ENCODE assay signal across 1 cellular context in the genomic region with DNA sequence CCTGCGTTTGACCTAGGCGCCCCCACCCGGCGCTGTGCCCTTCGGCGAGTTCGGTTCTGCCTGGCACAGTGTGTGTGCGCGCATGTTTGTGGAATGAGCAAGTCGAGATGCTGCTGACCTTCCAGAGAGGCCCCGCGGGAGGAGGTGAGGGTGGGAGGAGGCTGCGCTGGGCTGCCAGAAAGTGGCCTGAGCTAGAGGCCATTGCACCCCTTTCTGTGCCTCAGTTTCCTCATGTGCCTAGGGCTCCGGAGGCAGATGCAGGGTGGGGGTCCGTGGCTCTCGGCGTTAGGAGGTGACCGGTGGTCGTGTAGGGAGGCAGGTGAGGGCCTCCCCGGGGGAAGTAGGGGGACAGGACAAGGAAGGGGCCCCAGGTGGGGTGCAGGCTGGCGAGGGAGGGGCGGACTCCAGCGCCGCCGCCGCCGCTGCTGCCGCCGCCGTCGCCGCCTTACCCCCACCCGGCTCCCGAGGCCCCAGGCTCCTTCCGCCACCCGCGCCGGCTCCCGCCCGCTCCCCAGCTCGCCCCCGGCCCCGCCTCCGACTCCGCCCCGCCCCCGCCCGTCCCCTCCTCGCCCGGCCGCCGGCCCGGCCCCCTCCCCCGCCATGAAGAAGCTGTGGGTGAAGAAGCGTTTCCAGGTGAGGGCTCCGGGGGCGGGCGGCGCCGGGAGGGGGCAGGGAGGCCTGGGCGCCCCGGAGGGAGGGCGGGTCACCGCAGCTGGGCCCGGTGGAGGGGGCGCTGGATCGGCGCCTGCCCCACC.
TF ChIP-seq lines count a peak whose summit lies in the region.

No MANE protein-coding gene starts in this region.

TF ChIP-seq in H1, 55 proteins besides CTCF, POLR2A, EP300 and RAD21:
- TF ChIP-seq EGR1 (IDR thresholded peaks at IDR 0.05; ENCODE audit: borderline replicate concordance, low read depth, low read length), result no peak
- TF ChIP-seq SUZ12 (IDR thresholded peaks at IDR 0.05; ENCODE audit: low read length), result no peak
- 0 out of 4 replicates have a peak, but pooled peaks of 1 of the 2 experiments have one; percentile 6 for TF ChIP-seq SIN3A (conservative IDR thresholded peaks at IDR 0.05 in 1 of 2, IDR thresholded peaks at IDR 0.05 in 1 of 2; ENCODE audit: low read depth in 1 of 2, low read length in 2 of 2)
- TF ChIP-seq BACH1 (IDR thresholded peaks at IDR 0.05; ENCODE audit: low read length), result no peak
- 0 out of 2 replicates have a peak, but pooled peaks have one; percentile 21 for TF ChIP-seq RBBP5 (IDR thresholded peaks at IDR 0.05; ENCODE audit: borderline replicate concordance, low read depth, low read length)
